In genomic region chr10:113303747-113304146, GRCh38 we compare ENCODE assay signal across 22 cellular contexts.
DNase-seq lines count a peak whose midpoint lies in the region; ATAC-seq, FAIRE-seq and TF ChIP-seq lines count a peak whose summit lies in the region.
"Had no signal": no experiment of that assay in that cellular context is flagged by ENCODE, and none has a peak within 500 bp of the region (broad histone marks: within the 10 kb centered on the region; RNA-seq: fewer than 3 reads in every experiment).

No MANE protein-coding gene starts in this region.

- 0% methylated on average over 4 of the region's 4 CpGs for WGBS in K562 (ENCODE audit: insufficient coverage, low coverage, missing lambda C conversion rate)

- H3K4me3 ChIP-seq in AG10803 (ENCODE audit: low read length) (no peak overlapping the region), K562 (no peak overlapping the region), fibroblast of villous mesenchyme (ENCODE audit: low read depth, low read length) (no peak overlapping the region)
- H3K4me3 ChIP-seq in CD4-positive, alpha-beta memory T cell (ENCODE audit: low read length in 2 of 2) = no peak overlapping the region
- H3K4me3 ChIP-seq: heart right ventricle, lung, skin epidermis, stomach had no signal

- no peak overlapping the region for H3K27ac ChIP-seq in K562 (ENCODE audit: extremely low read depth, low read depth, low read length)
- H3K27ac ChIP-seq in CD4-positive, alpha-beta memory T cell (ENCODE audit: low read depth, low read length) = no peak overlapping the region
- H3K27ac ChIP-seq: epithelial cell of prostate, heart right ventricle, parathyroid adenoma, skin epidermis, stomach had no signal

- H3K4me1 ChIP-seq in K562 (replicated peaks in 1 of 2; ENCODE audit: control insufficient read depth in 2 of 2, insufficient read depth in 2 of 2, low read length in 2 of 2) = no peaks in the 10 kb centered on the region
- H3K4me1 ChIP-seq in CD4-positive, alpha-beta memory T cell (ENCODE audit: insufficient read depth, low read length) = no peaks in the 10 kb centered on the region
- H3K4me1 ChIP-seq: parathyroid adenoma, stomach had no signal

- FAIRE-seq in K562 (lab: Jason Lieb, UNC) = no peak

- H3K27me3 Mint-ChIP-seq in CD4-positive, alpha-beta memory T cell = peaks cover 10 to 14% of the 10 kb centered on the region in 2 donors

- no peaks in the 10 kb centered on the region for H3K36me3 ChIP-seq in K562 (ENCODE audit: control insufficient read depth, insufficient read depth, low read length)
- no peaks in the 10 kb centered on the region for H3K36me3 ChIP-seq in CD4-positive, alpha-beta memory T cell (ENCODE audit: insufficient read depth, low read length)
- H3K36me3 ChIP-seq: heart right ventricle, stomach had no signal

- DNase-seq in AG10803 (ENCODE audit: low read depth) = peak; percentile 58
- DNase-seq in HuH-7.5 (ENCODE audit: low spot score) = peak; percentile 37
- DNase-seq in K562 (ENCODE audit: extremely low read depth in 1 of 4, low spot score in 3 of 4) = no peak
- peak; percentile 49 for DNase-seq in fibroblast of villous mesenchyme (ENCODE audit: low read depth)
- no peak for DNase-seq in CD4-positive, alpha-beta memory T cell
- DNase-seq in HUDEP-2 (lab: John Stamatoyannopoulos, UW; ENCODE audit: unreplicated experiment in 76 of 76) = no peak
- DNase-seq in NCI-H1092 treated with DMSO at 0.1 percent for 48 hours (lab: John Stamatoyannopoulos, UW) = no peak
- no peak for DNase-seq in NK-92 (lab: John Stamatoyannopoulos, UW; ENCODE audit: unreplicated experiment)
- DNase-seq: ACHN; activated naive CD4-positive, alpha-beta T cell treated with anti-CD3 and anti-CD28 coated beads, Interleukin-2, amount 10 ng/mL, durations not matched to agents 7 days and 5 days; CD8-positive, alpha-beta T cell; dermis blood vessel endothelial cell; heart right ventricle; naive B cell; NCI-H1694 treated with DMSO at 0.1 percent for 48 hours; stimulated activated CD4-positive, alpha-beta T cell treated with anti-CD3 and anti-CD28 coated beads, Interleukin-2, amount 100 ng/mL, for 48 hours; stomach had no signal

- H3K36me3 Mint-ChIP-seq in CD4-positive, alpha-beta memory T cell = no peaks in the 10 kb centered on the region
- H3K36me3 Mint-ChIP-seq: activated naive CD4-positive, alpha-beta T cell treated with anti-CD3 and anti-CD28 coated beads, Interleukin-2, amount 10 ng/mL, durations not matched to agents 7 days and 5 days; CD8-positive, alpha-beta T cell; naive B cell had no signal

- H3K9me3 ChIP-seq in K562 (replicated peaks; ENCODE audit: control insufficient read depth, insufficient read depth, low read depth, low read length) = no peaks in the 10 kb centered on the region
- H3K9me3 ChIP-seq in CD4-positive, alpha-beta memory T cell (ENCODE audit: control insufficient read depth in 1 of 2, low read length in 2 of 2) = no peaks in the 10 kb centered on the region
- H3K9me3 ChIP-seq: heart right ventricle, stomach had no signal

- no peak overlapping the region for H3K4me2 ChIP-seq in K562 (ENCODE audit: insufficient read depth, low read length)

- H4K20me1 ChIP-seq in K562 (replicated peaks; ENCODE audit: control insufficient read depth, insufficient read depth, low read length) = no peaks in the 10 kb centered on the region

- no peak for ATAC-seq in K562
- ATAC-seq: CD8-positive, alpha-beta T cell; Right ventricle myocardium inferior had no signal

- TF ChIP-seq CTCF in AG10803 (conservative IDR thresholded peaks at IDR 0.05; ENCODE audit: low read length) (no peak), K562 (IDR thresholded peaks at IDR 0.05 in 2 of 3, conservative IDR thresholded peaks at IDR 0.05 in 1 of 3; ENCODE audit: insufficient read depth in 2 of 3, low read depth in 1 of 3, low read length in 3 of 3) (no peak), fibroblast of villous mesenchyme (IDR thresholded peaks at IDR 0.05; ENCODE audit: insufficient read depth, low read depth, low read length) (no peak)

- no peak overlapping the region for H3K27ac Mint-ChIP-seq in CD4-positive, alpha-beta memory T cell
- H3K27ac Mint-ChIP-seq: activated naive CD4-positive, alpha-beta T cell treated with anti-CD3 and anti-CD28 coated beads, Interleukin-2, amount 10 ng/mL, durations not matched to agents 7 days and 5 days; CD8-positive, alpha-beta T cell; naive B cell had no signal

- H3K9ac ChIP-seq in K562 (ENCODE audit: insufficient read depth in 1 of 2, low read depth in 2 of 2, low read length in 2 of 2) = no peak overlapping the region
- H3K9ac ChIP-seq: parathyroid adenoma had no signal

- TF ChIP-seq RAD21 in K562 (CRISPR knock-in tag; conservative IDR thresholded peaks at IDR 0.05 in 1 of 2, IDR thresholded peaks at IDR 0.05 in 1 of 2) = no peak

- H3K79me2 ChIP-seq in K562 (ENCODE audit: control insufficient read depth, insufficient read depth, low read length) = no peaks in the 10 kb centered on the region
- H3K79me2 ChIP-seq: parathyroid adenoma had no signal

- TF ChIP-seq POLR2A in K562 (conservative IDR thresholded peaks at IDR 0.05) = no peak

- no peaks in the 10 kb centered on the region for H3K9me1 ChIP-seq in K562 (ENCODE audit: control insufficient read depth, insufficient read depth, low read length)

- POLR2A ChIA-PET in K562 (lab: Yijun Ruan, JAX) = no interaction called here
- POLR2A ChIA-PET in CD4-positive, alpha-beta memory T cell (lab: Charles Lee; ENCODE audit: partially characterized antibody) = no interaction called here

- H3K9me3 Mint-ChIP-seq in CD4-positive, alpha-beta memory T cell = no peaks in the 10 kb centered on the region
- H3K9me3 Mint-ChIP-seq: activated naive CD4-positive, alpha-beta T cell treated with anti-CD3 and anti-CD28 coated beads, Interleukin-2, amount 10 ng/mL, durations not matched to agents 7 days and 5 days; CD8-positive, alpha-beta T cell had no signal

- BruUV-seq in K562 (replicated peaks; lab: Mats Ljungman, UMichigan) = no TSS peak

- H3K4me3 Mint-ChIP-seq in CD4-positive, alpha-beta memory T cell = no peak overlapping the region
- H3K4me3 Mint-ChIP-seq: activated naive CD4-positive, alpha-beta T cell treated with anti-CD3 and anti-CD28 coated beads, Interleukin-2, amount 10 ng/mL, durations not matched to agents 7 days and 5 days; CD8-positive, alpha-beta T cell; naive B cell had no signal

- peaks cover 0 to 13% of the 10 kb centered on the region in 2 experiments; a peak in 2 of 5 replicates for H3K27me3 ChIP-seq in K562 (ENCODE audit: control insufficient read depth in 2 of 2, insufficient read depth in 2 of 2, low read length in 2 of 2)
- peaks cover 3% of the 10 kb centered on the region for H3K27me3 ChIP-seq in CD4-positive, alpha-beta memory T cell (ENCODE audit: insufficient read depth, low read length)
- H3K27me3 ChIP-seq: heart right ventricle had no signal

- H2AFZ ChIP-seq in K562 (ENCODE audit: low read depth, low read length) = no peak overlapping the region
- H2AFZ ChIP-seq: parathyroid adenoma had no signal

- H3K4me1 Mint-ChIP-seq in CD4-positive, alpha-beta memory T cell = no peaks in the 10 kb centered on the region
- H3K4me1 Mint-ChIP-seq: activated naive CD4-positive, alpha-beta T cell treated with anti-CD3 and anti-CD28 coated beads, Interleukin-2, amount 10 ng/mL, durations not matched to agents 7 days and 5 days had no signal

- no peak for TF ChIP-seq EP300 in K562 (IDR thresholded peaks at IDR 0.05; ENCODE audit: low read length)

- CTCF ChIA-PET in K562 (lab: Yijun Ruan, JAX; ENCODE audit: low intra/inter-chr PET ratio) = no interaction called here
- CTCF ChIA-PET in CD4-positive, alpha-beta memory T cell (lab: Charles Lee; ENCODE audit: partially characterized antibody) = no interaction called here

- in situ Hi-C loops in K562 (cut with MboI) = no loop called here

- intact Hi-C loops in K562 (cut with micrococcal nuclease) = no loop called here
- intact Hi-C loops in CD4-positive, alpha-beta memory T cell (cut with micrococcal nuclease) = no loop called here

TF ChIP-seq in K562, 482 proteins besides CTCF, POLR2A, EP300 and RAD21:
- no peak for TF ChIP-seq ZNF146 (CRISPR knock-in tag; IDR thresholded peaks at IDR 0.05; ENCODE audit: unreplicated experiment)
- TF ChIP-seq CEBPB (tag; IDR thresholded peaks at IDR 0.05) = peak; percentile 62
- TF ChIP-seq, protein P1, sequence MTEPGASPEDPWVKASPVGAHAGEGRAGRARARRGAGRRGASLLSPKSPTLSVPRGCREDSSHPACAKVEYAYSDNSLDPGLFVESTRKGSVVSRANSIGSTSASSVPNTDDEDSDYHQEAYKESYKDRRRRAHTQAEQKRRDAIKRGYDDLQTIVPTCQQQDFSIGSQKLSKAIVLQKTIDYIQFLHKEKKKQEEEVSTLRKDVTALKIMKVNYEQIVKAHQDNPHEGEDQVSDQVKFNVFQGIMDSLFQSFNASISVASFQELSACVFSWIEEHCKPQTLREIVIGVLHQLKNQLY (CRISPR knock-in tag; conservative IDR thresholded peaks at IDR 0.05) = no peak
- no peak for TF ChIP-seq NR3C1 (CRISPR knock-in tag; IDR thresholded peaks at IDR 0.05)

Comparison
In these comparisons a context has a peak if more than half of its experiments do, and no peak if none do; other contexts are left out.
1. DNase-seq: peak in AG10803 (single experiment), HuH-7.5 (single experiment) and fibroblast of villous mesenchyme (single experiment); none in K562 (0 of 4), CD4-positive, alpha-beta memory T cell (0 of 5), HUDEP-2 (0 of 76), NCI-H1092 treated with DMSO at 0.1 percent for 48 hours (single experiment) and NK-92 (single experiment).